24 cellular contexts compared by ENCODE assay signal in genomic region chr6:56145616-56146015, GRCh38.
"Had no signal": no experiment of that assay in that cellular context is flagged by ENCODE, and none has a peak within 500 bp of the region (broad histone marks: within the 10 kb centered on the region; RNA-seq: fewer than 3 reads in every experiment).

No MANE protein-coding gene starts in this region.

- H3K27me3 Mint-ChIP-seq: activated B cell treated with CpG ODN at 0.5 μM for 24 hours; activated naive CD8-positive, alpha-beta T cell treated with anti-CD3 and anti-CD28 coated beads for 36 hours; dendritic cell treated with granulocyte-macrophage colony-stimulating factor and Interleukin-4, amounts not matched to agents 40 ng/mL and 50 ng/mL, for 4 days; memory B cell; stimulated activated naive CD8-positive, alpha-beta T cell treated with anti-CD3 and anti-CD28 coated beads, Interleukin-15, amount 100 ng/mL, for 72 hours had no signal

- H3K9me3 Mint-ChIP-seq: nephron had no signal

- H3K27ac Mint-ChIP-seq: activated B cell treated with CpG ODN at 0.5 μM for 24 hours; activated naive CD8-positive, alpha-beta T cell treated with anti-CD3 and anti-CD28 coated beads for 36 hours; dendritic cell treated with granulocyte-macrophage colony-stimulating factor and Interleukin-4, amounts not matched to agents 40 ng/mL and 50 ng/mL, for 4 days; memory B cell; stimulated activated effector memory CD8-positive, alpha-beta T cell treated with anti-CD3 and anti-CD28 coated beads, Interleukin-12 subunit alpha, Interleukin-12 subunit beta, amount 100 ng/mL, for 72 hours; stimulated activated naive CD8-positive, alpha-beta T cell treated with anti-CD3 and anti-CD28 coated beads, Interleukin-15, amount 100 ng/mL, for 72 hours; T-helper 1 cell treated with Interleukin-12 subunit alpha and Interleukin-12 subunit beta and Interleukin-4 antibody, amounts not matched to agents 30 μg/mL and 1 μg/mL, for 36 hours had no signal

- H3K4me1 Mint-ChIP-seq: activated B cell treated with CpG ODN at 0.5 μM for 24 hours; activated naive CD8-positive, alpha-beta T cell treated with anti-CD3 and anti-CD28 coated beads for 36 hours; memory B cell; stimulated activated effector memory CD8-positive, alpha-beta T cell treated with anti-CD3 and anti-CD28 coated beads, Interleukin-12 subunit alpha, Interleukin-12 subunit beta, amount 100 ng/mL, for 72 hours; stimulated activated naive CD8-positive, alpha-beta T cell treated with anti-CD3 and anti-CD28 coated beads, Interleukin-15, amount 100 ng/mL, for 72 hours had no signal

- DNase-seq: activated B cell treated with CpG ODN at 0.5 μM for 24 hours; activated CD4-positive, alpha-beta T cell treated with anti-CD3 and anti-CD28 coated beads for 4 hours; activated CD4-positive, alpha-beta T cell treated with anti-CD3 and anti-CD28 coated beads, Interleukin-2, amount 50 U/mL, for 48 hours; activated CD8-positive, alpha-beta memory T cell treated with anti-CD3 and anti-CD28 coated beads, Interleukin-2, amount 50 U/mL, for 48 hours; activated naive CD4-positive, alpha-beta T cell treated with Interleukin-2 at 50 U/mL for 16 hours; activated naive CD8-positive, alpha-beta T cell treated with anti-CD3 and anti-CD28 coated beads for 36 hours; activated T-cell treated with anti-CD3 and anti-CD28 coated beads, Interleukin-2, amount 50 U/mL, for 4 hours; amniotic stem cell; effector CD4-positive, alpha-beta T cell; erythroblast; heart right ventricle; islet precursor cell; left colon; right cardiac atrium; stimulated activated CD4-positive, alpha-beta T cell treated with anti-CD3 and anti-CD28 coated beads, Interleukin-2, amount 100 ng/mL, for 24 hours; stimulated activated naive CD8-positive, alpha-beta T cell treated with anti-CD3 and anti-CD28 coated beads, Interleukin-15, amount 100 ng/mL, for 72 hours; tibial artery had no signal

- H3K4me3 Mint-ChIP-seq: activated B cell treated with CpG ODN at 0.5 μM for 24 hours; activated naive CD8-positive, alpha-beta T cell treated with anti-CD3 and anti-CD28 coated beads for 36 hours; activated T-cell treated with anti-CD3 and anti-CD28 coated beads, Interleukin-2, amount 50 U/mL, for 4 hours; dendritic cell treated with granulocyte-macrophage colony-stimulating factor and Interleukin-4, amounts not matched to agents 40 ng/mL and 50 ng/mL, for 4 days; memory B cell; nephron; stimulated activated effector memory CD8-positive, alpha-beta T cell treated with anti-CD3 and anti-CD28 coated beads, Interleukin-12 subunit alpha, Interleukin-12 subunit beta, amount 100 ng/mL, for 72 hours; stimulated activated naive CD8-positive, alpha-beta T cell treated with anti-CD3 and anti-CD28 coated beads, Interleukin-15, amount 100 ng/mL, for 72 hours; T-helper 1 cell treated with Interleukin-12 subunit alpha and Interleukin-12 subunit beta and Interleukin-4 antibody, amounts not matched to agents 30 μg/mL and 1 μg/mL, for 36 hours had no signal

- ATAC-seq: activated T-cell treated with anti-CD3 and anti-CD28 coated beads, Interleukin-2, amount 50 U/mL, for 4 hours; heart right ventricle; left colon; right cardiac atrium; stimulated activated effector memory CD8-positive, alpha-beta T cell treated with anti-CD3 and anti-CD28 coated beads, Interleukin-12 subunit alpha, Interleukin-12 subunit beta, amount 100 ng/mL, for 72 hours; stimulated activated naive CD8-positive, alpha-beta T cell treated with anti-CD3 and anti-CD28 coated beads, Interleukin-15, amount 100 ng/mL, for 72 hours had no signal

- H3K36me3 Mint-ChIP-seq: activated naive CD8-positive, alpha-beta T cell treated with anti-CD3 and anti-CD28 coated beads for 36 hours; memory B cell; stimulated activated effector memory CD8-positive, alpha-beta T cell treated with anti-CD3 and anti-CD28 coated beads, Interleukin-12 subunit alpha, Interleukin-12 subunit beta, amount 100 ng/mL, for 72 hours had no signal

- H3K4me3 ChIP-seq: cardiac muscle cell, heart right ventricle, skin epidermis, tibial artery had no signal
